23 cellular contexts compared by ENCODE assay signal in genomic region chr2:888906-889566, GRCh38.
"Had no signal": no experiment of that assay in that cellular context is flagged by ENCODE, and none has a peak within 500 bp of the region (broad histone marks: within the 10 kb centered on the region; RNA-seq: fewer than 3 reads in every experiment).

No MANE protein-coding gene starts in this region.

- H3K36me3 ChIP-seq: ascending aorta, brain microvascular endothelial cell, esophagus muscularis mucosa, gastrocnemius medialis, thoracic aorta, upper lobe of left lung had no signal

- DNase-seq: activated CD4-positive, alpha-beta T cell treated with anti-CD3 and anti-CD28 coated beads, Interleukin-2, amount 50 U/mL, for 48 hours; activated T-cell treated with anti-CD3 and anti-CD28 coated beads, Interleukin-2, amount 50 U/mL, for 24 hours; brain microvascular endothelial cell; caudate nucleus; dermis blood vessel endothelial cell; effector memory CD4-positive, alpha-beta T cell; gastrocnemius medialis; hippocampal formation; left cardiac atrium; mesenchymal stem cell; mucosa of descending colon; naive B cell; nucleus accumbens; stimulated activated CD4-positive, alpha-beta T cell treated with anti-CD3 and anti-CD28 coated beads, Interleukin-4, amount 100 ng/mL, for 24 hours; stimulated activated naive CD4-positive, alpha-beta T cell treated with Interleukin-2 at 50 U/mL for 16 hours; T-helper 9 cell; upper lobe of left lung had no signal

- H3K4me3 ChIP-seq: ascending aorta, esophagus muscularis mucosa, gastrocnemius medialis, mucosa of descending colon, thoracic aorta, upper lobe of left lung had no signal

- H3K27me3 ChIP-seq: ascending aorta, brain microvascular endothelial cell, gastrocnemius medialis, upper lobe of left lung had no signal

- ATAC-seq: activated naive CD4-positive, alpha-beta T cell treated with anti-CD3 and anti-CD28 coated beads, Interleukin-2, amount 50 U/mL, for 72 hours; activated T-helper 17 cell treated with anti-CD3 and anti-CD28 coated beads, Interleukin-2, amount 50 U/mL, for 72 hours; gastrocnemius medialis; left cardiac atrium; mucosa of descending colon; WTC11 had no signal

- H3K4me1 ChIP-seq: ascending aorta, esophagus muscularis mucosa, gastrocnemius medialis, upper lobe of left lung had no signal

- H3K9me3 ChIP-seq: ascending aorta, esophagus muscularis mucosa, gastrocnemius medialis, mucosa of descending colon, thoracic aorta, upper lobe of left lung had no signal

- H3K27ac ChIP-seq: ascending aorta, brain microvascular endothelial cell, esophagus muscularis mucosa, gastrocnemius medialis, thoracic aorta, upper lobe of left lung had no signal
